In the genomic region with DNA sequence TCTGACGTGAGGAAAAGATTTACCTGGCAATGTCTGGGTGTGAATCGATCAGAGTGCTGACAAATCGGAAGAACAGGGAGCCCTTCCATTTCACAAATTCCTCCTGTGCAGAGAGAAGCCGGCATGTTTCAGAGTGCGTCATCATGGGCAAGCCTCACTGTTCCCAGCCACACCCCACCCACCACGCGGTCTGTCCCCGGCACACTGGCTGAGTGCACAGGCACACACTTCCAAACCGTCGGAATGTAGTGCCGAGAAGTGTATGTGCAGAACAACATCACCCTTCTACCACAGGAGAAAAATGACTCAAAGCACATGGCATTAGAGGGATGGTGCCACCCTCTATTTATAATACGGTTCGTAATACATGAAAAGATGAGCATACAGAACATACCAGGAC, we compare ENCODE assay signal across 17 cellular contexts. TPM values are rescaled to one million over a fixed set of nuclear protein-coding genes. Genes with fewer than 3 reads are reported as not detected.
DNase-seq lines count a peak whose midpoint lies in the region; ATAC-seq and TF ChIP-seq lines count a peak whose summit lies in the region.
"Had no signal": no experiment of that assay in that cellular context is flagged by ENCODE, and none has a peak within 500 bp of the region (broad histone marks: within the 10 kb centered on the region; RNA-seq: fewer than 3 reads in every experiment).

No MANE protein-coding gene starts in this region.

- no peak for DNase-seq in activated T-cell treated with anti-CD3 and anti-CD28 coated beads, Interleukin-2, amount 50 U/mL, for 72 hours
- DNase-seq in activated T-cell treated with anti-CD3 and anti-CD28 coated beads for 4 hours (no peak), Ammon's horn (ENCODE audit: low spot score) (peak; percentile 70), dorsolateral prefrontal cortex (peak in 6 of 10 donors; percentile 49 to 77 (median 58)), occipital lobe (lab: John Stamatoyannopoulos, UW) (peak; percentile 34), GM19238 (ENCODE audit: insufficient read length, low spot score) (no peak)
- DNase-seq: 8988T; BE2C; C1 segment of cervical spinal cord; CD4-positive, CD25-positive, alpha-beta regulatory T cell; CD8-positive, alpha-beta memory T cell; COR-L47; H9 had no signal

- H3K9me3 Mint-ChIP-seq in activated T-cell treated with anti-CD3 and anti-CD28 coated beads, Interleukin-2, amount 50 U/mL, for 72 hours = no peaks in the 10 kb centered on the region
- H3K9me3 Mint-ChIP-seq: CD8-positive, alpha-beta memory T cell; IgD-negative memory B cell had no signal

- H3K4me3 Mint-ChIP-seq in activated T-cell treated with anti-CD3 and anti-CD28 coated beads, Interleukin-2, amount 50 U/mL, for 72 hours = no peak overlapping the region
- H3K4me3 Mint-ChIP-seq: CD4-positive, CD25-positive, alpha-beta regulatory T cell; CD8-positive, alpha-beta memory T cell; H9; IgD-negative memory B cell had no signal

- H3K4me3 ChIP-seq in dorsolateral prefrontal cortex = no peak overlapping the region

- no peaks in the 10 kb centered on the region for H3K27me3 ChIP-seq in dorsolateral prefrontal cortex
- H3K27me3 ChIP-seq: BE2C had no signal

- H3K27ac ChIP-seq in dorsolateral prefrontal cortex = no peak overlapping the region

- ATAC-seq in activated T-cell treated with anti-CD3 and anti-CD28 coated beads, Interleukin-2, amount 50 U/mL, for 72 hours (replicated peaks in 1 of 2) = no peak
- no peak for ATAC-seq in HG02840 (IDR thresholded peaks at IDR 0.05; ENCODE audit: low FRiP score, unreplicated experiment)
- ATAC-seq in GM21528 (IDR thresholded peaks at IDR 0.05; ENCODE audit: low FRiP score, unreplicated experiment) = no peak
- ATAC-seq: HepG2 had no signal

- H3K27ac Mint-ChIP-seq in activated T-cell treated with anti-CD3 and anti-CD28 coated beads, Interleukin-2, amount 50 U/mL, for 72 hours = peak overlapping the region; percentile 12
- H3K27ac Mint-ChIP-seq: CD4-positive, CD25-positive, alpha-beta regulatory T cell; H9; IgD-negative memory B cell had no signal

- peaks cover 9 to 31% of the 10 kb centered on the region in 2 donors for H3K36me3 Mint-ChIP-seq in activated T-cell treated with anti-CD3 and anti-CD28 coated beads, Interleukin-2, amount 50 U/mL, for 72 hours (ENCODE audit: insufficient read depth in 2 of 2)

- H3K27me3 Mint-ChIP-seq in activated T-cell treated with anti-CD3 and anti-CD28 coated beads, Interleukin-2, amount 50 U/mL, for 72 hours (ENCODE audit: low read depth) = no peaks in the 10 kb centered on the region
- H3K27me3 Mint-ChIP-seq: CD4-positive, CD25-positive, alpha-beta regulatory T cell; CD8-positive, alpha-beta memory T cell; IgD-negative memory B cell had no signal

- intact Hi-C loops in dorsolateral prefrontal cortex (cut with DNase I) = no loop called here

- TF ChIP-seq CTCF in dorsolateral prefrontal cortex (IDR thresholded peaks at IDR 0.05 in 54 of 56, conservative IDR thresholded peaks at IDR 0.05 in 2 of 56; ENCODE audit: low read depth in 1 of 56, partially characterized antibody in 56 of 56) = no peak

- no peaks in the 10 kb centered on the region for H3K4me1 Mint-ChIP-seq in activated T-cell treated with anti-CD3 and anti-CD28 coated beads, Interleukin-2, amount 50 U/mL, for 72 hours (ENCODE audit: low read depth)
- H3K4me1 Mint-ChIP-seq: CD8-positive, alpha-beta memory T cell; H9; IgD-negative memory B cell had no signal

RNA-seq across cellular contexts. Expression of a gene that starts 47.5 kb away (rescaled TPM):
- 10 to 100 TPM; 65.8 to 75.6 TPM for total RNA-seq in activated T-cell treated with anti-CD3 and anti-CD28 coated beads, Interleukin-2, amount 50 U/mL, for 72 hours
- total RNA-seq in dorsolateral prefrontal cortex (10 to 100 TPM; 13.4 to 32.0 (median 21.2) TPM), occipital lobe (11.4 TPM)

RNA-seq across cellular contexts. Expression of a gene that starts 48.2 kb away (rescaled TPM):
- total RNA-seq in activated T-cell treated with anti-CD3 and anti-CD28 coated beads, Interleukin-2, amount 50 U/mL, for 72 hours = 10 to 100 TPM; 42.6 to 48.7 TPM
- 100 to 1,000 TPM in 20 of 120 experiments, 10 to 100 TPM in 100; 65.2 to 113 (median 90.6) TPM for total RNA-seq in dorsolateral prefrontal cortex
- total RNA-seq in occipital lobe = 61.9 TPM

Comparison
In these comparisons a context has a peak if more than half of its experiments do, and no peak if none do; other contexts are left out.
1. DNase-seq: peak in Ammon's horn (single experiment), dorsolateral prefrontal cortex (6 of 10) and occipital lobe (single experiment); none in activated T-cell treated with anti-CD3 and anti-CD28 coated beads, Interleukin-2, amount 50 U/mL, for 72 hours (0 of 2), activated T-cell treated with anti-CD3 and anti-CD28 coated beads for 4 hours (single experiment) and GM19238 (single experiment).